In genomic region chr2:135011633-135012032, GRCh38 we compare ENCODE assay signal across 42 cellular contexts. TPM values are rescaled to one million over a fixed set of nuclear protein-coding genes. Genes with fewer than 3 reads are reported as not detected.
DNase-seq lines count a peak whose midpoint lies in the region; ATAC-seq, FAIRE-seq and TF ChIP-seq lines count a peak whose summit lies in the region.
"Had no signal": no experiment of that assay in that cellular context is flagged by ENCODE, and none has a peak within 500 bp of the region (broad histone marks: within the 10 kb centered on the region; RNA-seq: fewer than 3 reads in every experiment).

No MANE protein-coding gene starts in this region.

- H3K4me1 ChIP-seq in HepG2 (ENCODE audit: insufficient read depth, low read length) (no peaks in the 10 kb centered on the region), right lobe of liver (no peaks in the 10 kb centered on the region), K562 (replicated peaks in 1 of 2; ENCODE audit: control insufficient read depth in 2 of 2, insufficient read depth in 2 of 2, low read length in 2 of 2) (no peaks in the 10 kb centered on the region; a peak in 1 of 5 replicates), esophagus muscularis mucosa (no peaks in the 10 kb centered on the region)
- H3K4me1 ChIP-seq: A549; BE2C; BLaER1; BLaER1 treated with 17β-estradiol and CSF1 and Interleukin-3, amounts not matched to agents 10 nM and 100 nM; Caco-2 had no signal

- ATAC-seq in HepG2 (no peak), right lobe of liver (no peak), K562 (peak; percentile 23; the same call in 2 of the 3 replicates)
- ATAC-seq: A549; CD8-positive, alpha-beta T cell had no signal

- H3K4me2 ChIP-seq in HepG2 (ENCODE audit: low read depth, low read length) (no peak overlapping the region), K562 (ENCODE audit: insufficient read depth, low read length) (peak overlapping the region; percentile 54; the same call in 1 of the 2 replicates)
- H3K4me2 ChIP-seq: A549; BLaER1; BLaER1 treated with 17β-estradiol and CSF1 and Interleukin-3, amounts not matched to agents 10 nM and 100 nM had no signal

- H3K27ac ChIP-seq in HepG2 (ENCODE audit: extremely low read length, insufficient read depth, low read length) (no peak overlapping the region), right lobe of liver (no peak overlapping the region), K562 (ENCODE audit: extremely low read depth, low read depth, low read length) (no peak overlapping the region), esophagus muscularis mucosa (replicated peaks in 1 of 4) (no peak overlapping the region)
- H3K27ac ChIP-seq: 22Rv1; A549; BLaER1; BLaER1 treated with 17β-estradiol and CSF1 and Interleukin-3, amounts not matched to agents 10 nM and 100 nM; C4-2B had no signal

- TF ChIP-seq RAD21 in HepG2 (CRISPR knock-in tag; IDR thresholded peaks at IDR 0.05) (no peak), K562 (CRISPR knock-in tag; conservative IDR thresholded peaks at IDR 0.05 in 1 of 2, IDR thresholded peaks at IDR 0.05 in 1 of 2) (no peak)

- BruUV-seq in HepG2 (replicated peaks; lab: Mats Ljungman, UMichigan), result no TSS peak
- BruUV-seq in K562 (replicated peaks; lab: Mats Ljungman, UMichigan), result no TSS peak

- POLR2A ChIA-PET in HepG2 (lab: Yijun Ruan, JAX), result no interaction called here
- POLR2A ChIA-PET in K562 (lab: Yijun Ruan, JAX), result interaction anchor here (0.8 kb wide), 1 partner anchor 10 kb away, joined by 3 read pairs; no protein-coding TSS in a partner anchor

- H3K4me3 ChIP-seq in HepG2 (replicated peaks in 1 of 3; ENCODE audit: insufficient read depth in 1 of 3, low read depth in 2 of 3, low read length in 3 of 3) (no peak overlapping the region), right lobe of liver (no peak overlapping the region), K562 (peak overlapping the region; percentile 5; the same call in 1 of the 2 replicates), esophagus muscularis mucosa (no peak overlapping the region)
- H3K4me3 ChIP-seq: A549; BLaER1; BLaER1 treated with 17β-estradiol and CSF1 and Interleukin-3, amounts not matched to agents 10 nM and 100 nM had no signal

- DNase-seq in HepG2 (ENCODE audit: low spot score), result no peak
- no peak for DNase-seq in right lobe of liver
- no peak for DNase-seq in K562 (ENCODE audit: extremely low read depth in 1 of 4, low spot score in 3 of 4)
- peak; percentile 24 for DNase-seq in esophagus muscularis mucosa (ENCODE audit: extremely low spot score)
- DNase-seq in mucosa of gallbladder (ENCODE audit: low spot score), result peak; percentile 2
- no peak for DNase-seq in AG08395 (ENCODE audit: low spot score)
- DNase-seq in HK-2 (ENCODE audit: unreplicated experiment), result no peak
- no peak for DNase-seq in NCI-H1092 (lab: John Stamatoyannopoulos, UW)
- DNase-seq: 8988T; ACHN; AML-193; BE2C; C1 segment of cervical spinal cord; Caco-2; Calu3; CD4-positive, alpha-beta memory T cell; CD4-positive, alpha-beta T cell; CD4-positive, CD25-positive, alpha-beta regulatory T cell; CD8-positive, alpha-beta memory T cell; CD8-positive, alpha-beta T cell; COR-L47; DMS 273 treated with DMSO at 0.1 percent for 48 hours; DMS153; DMS53; DMS79; DMS79 treated with DMSO at 0.1 percent for 48 hours; DND-41; EL had no signal

- FAIRE-seq in HepG2 (lab: Jason Lieb, UNC), result no peak
- FAIRE-seq in K562 (lab: Jason Lieb, UNC), result no peak
- FAIRE-seq: A204.1, A549, D721Med had no signal

- H3K27me3 ChIP-seq in HepG2 (ENCODE audit: control insufficient read depth in 1 of 2, insufficient read depth in 2 of 2, low read length in 2 of 2) (no peaks in the 10 kb centered on the region), right lobe of liver (no peaks in the 10 kb centered on the region), K562 (ENCODE audit: control insufficient read depth in 2 of 2, insufficient read depth in 2 of 2, low read length in 2 of 2) (no peaks in the 10 kb centered on the region), esophagus muscularis mucosa (no peaks in the 10 kb centered on the region)
- H3K27me3 ChIP-seq: BE2C; BLaER1; BLaER1 treated with 17β-estradiol and CSF1 and Interleukin-3, amounts not matched to agents 10 nM and 100 nM had no signal

- H4K20me1 ChIP-seq in HepG2 (ENCODE audit: insufficient read depth, low read length), result no peaks in the 10 kb centered on the region
- H4K20me1 ChIP-seq in K562 (replicated peaks; ENCODE audit: control insufficient read depth, insufficient read depth, low read length), result no peaks in the 10 kb centered on the region
- H4K20me1 ChIP-seq: BLaER1; BLaER1 treated with 17β-estradiol and CSF1 and Interleukin-3, amounts not matched to agents 10 nM and 100 nM had no signal

- H3K9ac ChIP-seq in HepG2 (ENCODE audit: insufficient read depth, low read depth, low read length) (no peak overlapping the region), K562 (ENCODE audit: insufficient read depth in 1 of 2, low read depth in 2 of 2, low read length in 2 of 2) (no peak overlapping the region)
- H3K9ac ChIP-seq: BLaER1; BLaER1 treated with 17β-estradiol and CSF1 and Interleukin-3, amounts not matched to agents 10 nM and 100 nM had no signal

- H3K9me3 ChIP-seq in HepG2 (ENCODE audit: low read length), result peaks cover 6% of the 10 kb centered on the region
- no peaks in the 10 kb centered on the region for H3K9me3 ChIP-seq in right lobe of liver
- no peaks in the 10 kb centered on the region; the same call in none of the 2 replicates for H3K9me3 ChIP-seq in K562 (replicated peaks; ENCODE audit: control insufficient read depth, insufficient read depth, low read depth, low read length)
- peaks cover 0 to 3% (median 0%) of the 10 kb centered on the region in 4 donors for H3K9me3 ChIP-seq in esophagus muscularis mucosa
- H3K9me3 ChIP-seq: A549, BE2C, Caco-2 had no signal

- no peak overlapping the region for H2AFZ ChIP-seq in HepG2 (ENCODE audit: low read length)
- peak overlapping the region; percentile 79 for H2AFZ ChIP-seq in K562 (ENCODE audit: low read depth, low read length)

- TF ChIP-seq POLR2A in HepG2 (IDR thresholded peaks at IDR 0.05; ENCODE audit: insufficient read depth in 1 of 2, low read depth in 2 of 2, low read length in 2 of 2) (no peak), right lobe of liver (IDR thresholded peaks at IDR 0.05) (no peak), K562 (conservative IDR thresholded peaks at IDR 0.05) (no peak), esophagus muscularis mucosa (IDR thresholded peaks at IDR 0.05; ENCODE audit: low read depth) (no peak)

- no peaks in the 10 kb centered on the region for H3K36me3 ChIP-seq in HepG2 (replicated peaks in 1 of 2; ENCODE audit: control insufficient read depth in 1 of 2, insufficient read depth in 2 of 2, low read length in 2 of 2)
- H3K36me3 ChIP-seq in right lobe of liver, result no peaks in the 10 kb centered on the region
- no peaks in the 10 kb centered on the region for H3K36me3 ChIP-seq in K562 (ENCODE audit: control insufficient read depth, insufficient read depth, low read length)
- no peaks in the 10 kb centered on the region for H3K36me3 ChIP-seq in esophagus muscularis mucosa
- H3K36me3 ChIP-seq: BE2C; BLaER1; BLaER1 treated with 17β-estradiol and CSF1 and Interleukin-3, amounts not matched to agents 10 nM and 100 nM had no signal

- no peak for TF ChIP-seq EP300 in HepG2 (IDR thresholded peaks at IDR 0.05; ENCODE audit: low read depth in 2 of 2, low read length in 2 of 2)
- no peak for TF ChIP-seq EP300 in HepG2 (CRISPR knock-in tag; IDR thresholded peaks at IDR 0.05; ENCODE audit: borderline replicate concordance)
- no peak for TF ChIP-seq EP300 in K562 (IDR thresholded peaks at IDR 0.05; ENCODE audit: low read length)
- no peak for TF ChIP-seq EP300 in esophagus muscularis mucosa (IDR thresholded peaks at IDR 0.05)

- H3K79me2 ChIP-seq in HepG2 (ENCODE audit: insufficient read depth, low read length) (no peaks in the 10 kb centered on the region), K562 (ENCODE audit: control insufficient read depth, insufficient read depth, low read length) (no peaks in the 10 kb centered on the region)

- CTCF ChIA-PET in HepG2 (lab: Yijun Ruan, JAX; ENCODE audit: low intra/inter-chr PET ratio, low total read pairs), result no interaction called here
- CTCF ChIA-PET in K562 (lab: Yijun Ruan, JAX; ENCODE audit: low intra/inter-chr PET ratio), result no interaction called here

- in situ Hi-C loops in HepG2 (cut with HindIII; ENCODE audit: extremely low pct_ligation_motif_present, low pct_unique_long_range_greater_than_20kb), result no loop called here
- in situ Hi-C loops in K562 (cut with MboI), result loop anchor here (10.0 kb wide), 1 partner anchor 703 kb away; no protein-coding TSS in a partner anchor

- intact Hi-C loops in HepG2 (cut with micrococcal nuclease; ENCODE audit: unreplicated experiment), result no loop called here
- intact Hi-C loops in right lobe of liver (cut with DNase I), result no loop called here
- intact Hi-C loops in K562 (cut with micrococcal nuclease), result loop anchor here (10.0 kb wide), 1 partner anchor 103 kb away; no protein-coding TSS in a partner anchor
- intact Hi-C loops in esophagus muscularis mucosa (cut with DNase I), result no loop called here

- TF ChIP-seq CTCF in HepG2 (CRISPR knock-in tag; IDR thresholded peaks at IDR 0.05) (no peak), right lobe of liver (IDR thresholded peaks at IDR 0.05) (no peak), K562 (IDR thresholded peaks at IDR 0.05 in 2 of 3, conservative IDR thresholded peaks at IDR 0.05 in 1 of 3; ENCODE audit: insufficient read depth in 2 of 3, low read depth in 1 of 3, low read length in 3 of 3) (no peak), esophagus muscularis mucosa (IDR thresholded peaks at IDR 0.05) (no peak)

- no peaks in the 10 kb centered on the region for H3K9me1 ChIP-seq in K562 (ENCODE audit: control insufficient read depth, insufficient read depth, low read length)

RNA-seq across cellular contexts. Expression of gene MAP3K19, which starts 35.6 kb away (rescaled TPM):
- total RNA-seq in HepG2 (2016; rRNA removed; fragmentation: Illumina TruSeq; extraction: Trizol) (not detected in 2 replicates), right lobe of liver (not detected), K562 (2014; rRNA removed) (not detected in 2 replicates), K562 (2014; rRNA removed; fragmentation: Illumina TruSeq; extraction: Trizol) (not detected in 2 replicates), K562 (2015; rRNA removed; fragmentation: Illumina TruSeq; extraction: Trizol) (not detected in 2 replicates), K562 (2021) (not detected in 2 replicates), esophagus muscularis mucosa (not detected), mucosa of gallbladder (not detected)
- total RNA-seq in HepG2 (2016; cell fraction: cytosol; rRNA removed; fragmentation: Illumina TruSeq; extraction: Trizol; ENCODE audit: low read depth), result not detected in 2 replicates
- total RNA-seq in HepG2 (2016; cell fraction: insoluble cytoplasmic fraction; rRNA removed; fragmentation: Illumina TruSeq; extraction: Trizol), result not detected in 2 replicates
- total RNA-seq in HepG2 (2016; cell fraction: membrane; rRNA removed; fragmentation: Illumina TruSeq; extraction: Trizol), result not detected in 2 replicates
- total RNA-seq in HepG2 (2016; cell fraction: nucleus; rRNA removed; fragmentation: Illumina TruSeq; extraction: Trizol), result not detected in 2 replicates
- polyA plus RNA-seq in HepG2 (2011; rRNA removed) (not detected in 2 replicates), K562 (2011; rRNA removed) (not detected in 2 replicates), K562 (2014; fragmentation: Illumina TruSeq; extraction: Trizol) (not detected in 2 replicates), K562 (2014; fragmentation: Nextera tagmentation; extraction: Ambion mirVana) (not detected), K562 (2014; rRNA removed) (0.29 TPM in 1 of 2 replicates, not detected in the other)
- not detected in 2 replicates for polyA plus RNA-seq in HepG2 (2011; cell fraction: cytosol; rRNA removed)
- not detected in 2 replicates for polyA plus RNA-seq in HepG2 (2011; cell fraction: nucleus; rRNA removed)
- polyA plus RNA-seq in HepG2 (2012), result not detected in 2 replicates
- polyA plus RNA-seq in HepG2 (2016; cell fraction: cytosol; fragmentation: Illumina TruSeq; extraction: Trizol; ENCODE audit: low read depth), result not detected in 2 replicates
- polyA plus RNA-seq in HepG2 (2016; cell fraction: insoluble cytoplasmic fraction; fragmentation: Illumina TruSeq; extraction: Trizol; ENCODE audit: low read depth), result not detected in 2 replicates
- polyA plus RNA-seq in HepG2 (2016; cell fraction: membrane; fragmentation: Illumina TruSeq; extraction: Trizol; ENCODE audit: low read depth), result not detected in 2 replicates
- not detected in 2 replicates for polyA plus RNA-seq in HepG2 (2016; cell fraction: nucleus; fragmentation: Illumina TruSeq; extraction: Trizol; ENCODE audit: insufficient read depth, low read depth)
- polyA minus RNA-seq in HepG2 (2011; rRNA and poly(A)+ RNA removed; ENCODE audit: low replicate concordance), result not detected in 2 replicates
- polyA minus RNA-seq in HepG2 (2011; cell fraction: cytosol; rRNA and poly(A)+ RNA removed), result not detected in 2 replicates
- not detected in 2 replicates for polyA minus RNA-seq in HepG2 (2011; cell fraction: nucleus; rRNA and poly(A)+ RNA removed)
- total RNA-seq in K562 (2011; cell fraction: chromatin; rRNA removed; ENCODE audit: low replicate concordance), result not detected in 2 replicates
- total RNA-seq in K562 (2011; cell fraction: nucleolus; rRNA removed), result not detected in 2 replicates
- total RNA-seq in K562 (2011; cell fraction: nucleoplasm; rRNA removed), result not detected in 2 replicates
- polyA plus RNA-seq in K562 (2011; cell fraction: cytosol; rRNA removed), result not detected in 2 replicates
- not detected in 2 replicates for polyA plus RNA-seq in K562 (2011; cell fraction: nucleus; rRNA removed)
- not detected in 2 replicates for polyA plus RNA-seq in K562 (2012)
- polyA minus RNA-seq in K562 (2011; rRNA and poly(A)+ RNA removed), result not detected in 2 replicates
- not detected in 2 replicates for polyA minus RNA-seq in K562 (2011; cell fraction: cytosol; rRNA and poly(A)+ RNA removed)
- not detected in 2 replicates for polyA minus RNA-seq in K562 (2011; cell fraction: nucleus; rRNA and poly(A)+ RNA removed)
- total RNA-seq: A172; A673; B cell; Caco-2; Calu3; CD4-positive, alpha-beta memory T cell; CD4-positive, alpha-beta T cell; CD4-positive, CD25-positive, alpha-beta regulatory T cell; CD8-positive, alpha-beta memory T cell; CD8-positive, alpha-beta T cell; Daoy had no signal
- polyA plus RNA-seq: A549; AG04450; BJ; CD14-positive monocyte; CD4-positive, alpha-beta memory T cell; CD4-positive, CD25-positive, alpha-beta regulatory T cell; CD8-positive, alpha-beta memory T cell had no signal

RNA-seq across cellular contexts. Expression of gene RAB3GAP1, which starts 40.5 kb away (rescaled TPM):
- total RNA-seq in HepG2 (2016; rRNA removed; fragmentation: Illumina TruSeq; extraction: Trizol), result 48.8 and 61.5 TPM in 2 replicates
- total RNA-seq in HepG2 (2016; cell fraction: cytosol; rRNA removed; fragmentation: Illumina TruSeq; extraction: Trizol; ENCODE audit: low read depth), result 10.1 and 10.4 TPM in 2 replicates
- total RNA-seq in HepG2 (2016; cell fraction: insoluble cytoplasmic fraction; rRNA removed; fragmentation: Illumina TruSeq; extraction: Trizol), result 45.4 and 58.4 TPM in 2 replicates
- total RNA-seq in HepG2 (2016; cell fraction: membrane; rRNA removed; fragmentation: Illumina TruSeq; extraction: Trizol), result 12.2 and 13.5 TPM in 2 replicates
- 54.7 and 54.9 TPM in 2 replicates for total RNA-seq in HepG2 (2016; cell fraction: nucleus; rRNA removed; fragmentation: Illumina TruSeq; extraction: Trizol)
- polyA plus RNA-seq in HepG2 (2011; rRNA removed), result 15.2 and 16.7 TPM in 2 replicates
- polyA plus RNA-seq in HepG2 (2011; cell fraction: cytosol; rRNA removed), result 8.9 and 14.0 TPM in 2 replicates
- polyA plus RNA-seq in HepG2 (2011; cell fraction: nucleus; rRNA removed), result 10.0 and 18.3 TPM in 2 replicates
- 40.0 and 40.4 TPM in 2 replicates for polyA plus RNA-seq in HepG2 (2012)
- polyA plus RNA-seq in HepG2 (2016; cell fraction: cytosol; fragmentation: Illumina TruSeq; extraction: Trizol; ENCODE audit: low read depth), result 2.7 and 3.5 TPM in 2 replicates
- polyA plus RNA-seq in HepG2 (2016; cell fraction: insoluble cytoplasmic fraction; fragmentation: Illumina TruSeq; extraction: Trizol; ENCODE audit: low read depth), result 35.7 and 42.8 TPM in 2 replicates
- 5.6 and 6.4 TPM in 2 replicates for polyA plus RNA-seq in HepG2 (2016; cell fraction: membrane; fragmentation: Illumina TruSeq; extraction: Trizol; ENCODE audit: low read depth)
- 40.5 and 41.0 TPM in 2 replicates for polyA plus RNA-seq in HepG2 (2016; cell fraction: nucleus; fragmentation: Illumina TruSeq; extraction: Trizol; ENCODE audit: insufficient read depth, low read depth)
- 10.6 and 21.9 TPM in 2 replicates for polyA minus RNA-seq in HepG2 (2011; rRNA and poly(A)+ RNA removed; ENCODE audit: low replicate concordance)
- 28.9 and 29.0 TPM in 2 replicates for polyA minus RNA-seq in HepG2 (2011; cell fraction: cytosol; rRNA and poly(A)+ RNA removed)
- 76.7 and 89.1 TPM in 2 replicates for polyA minus RNA-seq in HepG2 (2011; cell fraction: nucleus; rRNA and poly(A)+ RNA removed)
- total RNA-seq in right lobe of liver, result 10 to 100 TPM; 13.9 to 17.8 (median 15.9) TPM
- 46.1 and 127 TPM in 2 replicates for total RNA-seq in K562 (2011; cell fraction: chromatin; rRNA removed; ENCODE audit: low replicate concordance)
- 17.7 and 24.5 TPM in 2 replicates for total RNA-seq in K562 (2011; cell fraction: nucleolus; rRNA removed)
- total RNA-seq in K562 (2011; cell fraction: nucleoplasm; rRNA removed), result 49.3 and 67.2 TPM in 2 replicates
- 23.6 and 28.1 TPM in 2 replicates for total RNA-seq in K562 (2014; rRNA removed)
- total RNA-seq in K562 (2014; rRNA removed; fragmentation: Illumina TruSeq; extraction: Trizol), result 48.6 and 56.6 TPM in 2 replicates
- total RNA-seq in K562 (2015; rRNA removed; fragmentation: Illumina TruSeq; extraction: Trizol), result 38.0 and 40.7 TPM in 2 replicates
- 33.0 and 35.0 TPM in 2 replicates for total RNA-seq in K562 (2021)
- 19.1 and 25.0 TPM in 2 replicates for polyA plus RNA-seq in K562 (2011; rRNA removed)
- polyA plus RNA-seq in K562 (2011; cell fraction: cytosol; rRNA removed), result 7.2 and 17.3 TPM in 2 replicates
- 14.1 and 18.3 TPM in 2 replicates for polyA plus RNA-seq in K562 (2011; cell fraction: nucleus; rRNA removed)
- 28.3 and 38.9 TPM in 2 replicates for polyA plus RNA-seq in K562 (2012)
- polyA plus RNA-seq in K562 (2014; fragmentation: Illumina TruSeq; extraction: Trizol), result 32.9 and 38.0 TPM in 2 replicates
- 10 to 100 TPM; 15.5 to 35.6 TPM for polyA plus RNA-seq in K562 (2014; fragmentation: Nextera tagmentation; extraction: Ambion mirVana)
- polyA plus RNA-seq in K562 (2014; rRNA removed), result 24.4 and 27.3 TPM in 2 replicates
- 66.9 and 67.5 TPM in 2 replicates for polyA minus RNA-seq in K562 (2011; rRNA and poly(A)+ RNA removed)
- polyA minus RNA-seq in K562 (2011; cell fraction: cytosol; rRNA and poly(A)+ RNA removed), result 23.8 and 28.3 TPM in 2 replicates
- polyA minus RNA-seq in K562 (2011; cell fraction: nucleus; rRNA and poly(A)+ RNA removed), result 18.6 and 30.9 TPM in 2 replicates
- total RNA-seq in esophagus muscularis mucosa, result 10 to 100 TPM; 59.3 to 66.9 (median 63.6) TPM
- total RNA-seq in mucosa of gallbladder, result 45.6 TPM

Comparison
In these comparisons a context has a peak if more than half of its experiments do, and no peak if none do; other contexts are left out.
1. DNase-seq: peak in esophagus muscularis mucosa (single experiment) and mucosa of gallbladder (single experiment); none in HepG2 (single experiment), right lobe of liver (0 of 3), K562 (0 of 4), AG08395 (single experiment), HK-2 (single experiment) and NCI-H1092 (single experiment).
2. Of the 241 proteins assayed by ChIP-seq in both HepG2 and K562: peak only in HepG2: none; only in K562: none; in both: ZNF121; in neither: 239; mixed calls (peak in some experiments, not most) for 1.